In genomic region chr9:89398651-89399050, GRCh38 we compare ENCODE assay signal across 19 cellular contexts.
DNase-seq lines count a peak whose midpoint lies in the region; ATAC-seq and TF ChIP-seq lines count a peak whose summit lies in the region.
"Had no signal": no experiment of that assay in that cellular context is flagged by ENCODE, and none has a peak within 500 bp of the region (broad histone marks: within the 10 kb centered on the region; RNA-seq: fewer than 3 reads in every experiment).

No MANE protein-coding gene starts in this region.

- POLR2A ChIA-PET in activated CD8-positive, alpha-beta T cell treated with anti-CD3 and anti-CD28 coated beads for 36 hours (lab: Charles Lee): interaction anchor here (0.7 to 1.1 kb wide), 5 partner anchors 10 to 137 kb away, joined by 3 to 4 read pairs (median 3); no protein-coding TSS in a partner anchor
- POLR2A ChIA-PET in activated CD8-positive, alpha-beta T cell treated with anti-CD3 and anti-CD28 coated beads, Interleukin-2, amount 10 ng/mL, durations not matched to agents 7 days and 5 days (lab: Charles Lee): interaction anchor here (0.9 kb wide), 1 partner anchor 11 kb away, joined by 3 read pairs; no protein-coding TSS in a partner anchor
- POLR2A ChIA-PET in T-cell (lab: Charles Lee): interaction anchor here (0.6 kb wide), 2 partner anchors 56 to 84 kb away, joined by 3 read pairs; no protein-coding TSS in a partner anchor

- H3K9me3 Mint-ChIP-seq in activated CD8-positive, alpha-beta T cell treated with anti-CD3 and anti-CD28 coated beads for 36 hours: no peaks in the 10 kb centered on the region
- H3K9me3 Mint-ChIP-seq in activated CD8-positive, alpha-beta T cell treated with anti-CD3 and anti-CD28 coated beads, Interleukin-2, amount 10 ng/mL, durations not matched to agents 7 days and 5 days (ENCODE audit: insufficient read depth): no peaks in the 10 kb centered on the region
- peaks cover 0 to 3% (median 0%) of the 10 kb centered on the region in 7 donors for H3K9me3 Mint-ChIP-seq in CD14-positive monocyte
- no peaks in the 10 kb centered on the region for H3K9me3 Mint-ChIP-seq in nephron progenitor cell
- no peaks in the 10 kb centered on the region for H3K9me3 Mint-ChIP-seq in T-cell
- H3K9me3 Mint-ChIP-seq: CD4-positive, CD25-positive, alpha-beta regulatory T cell had no signal

- ATAC-seq in activated CD8-positive, alpha-beta T cell treated with anti-CD3 and anti-CD28 coated beads for 36 hours: no peak
- ATAC-seq in activated CD8-positive, alpha-beta T cell treated with anti-CD3 and anti-CD28 coated beads, Interleukin-2, amount 10 ng/mL, durations not matched to agents 7 days and 5 days: no peak
- ATAC-seq in left ventricle myocardium superior: no peak
- ATAC-seq in T-cell (replicated peaks in 1 of 4): no peak
- ATAC-seq: A549, HepG2 had no signal

- TF ChIP-seq CTCF in activated CD8-positive, alpha-beta T cell treated with anti-CD3 and anti-CD28 coated beads for 36 hours (IDR thresholded peaks at IDR 0.05): no peak
- TF ChIP-seq CTCF in CD14-positive monocyte (IDR thresholded peaks at IDR 0.05): no peak
- TF ChIP-seq CTCF in NB4 (IDR thresholded peaks at IDR 0.05; ENCODE audit: low read depth, low read length): no peak
- no peak for TF ChIP-seq CTCF in nephron progenitor cell (IDR thresholded peaks at IDR 0.05)

- DNase-seq in activated CD8-positive, alpha-beta T cell treated with anti-CD3 and anti-CD28 coated beads for 36 hours: no peak
- no peak for DNase-seq in activated CD8-positive, alpha-beta T cell treated with anti-CD3 and anti-CD28 coated beads, Interleukin-2, amount 10 ng/mL, durations not matched to agents 7 days and 5 days
- DNase-seq in CD14-positive monocyte (ENCODE audit: low spot score): no peak
- peak; percentile 75 for DNase-seq in NB4 (ENCODE audit: low read depth)
- DNase-seq in nephron progenitor cell: no peak
- DNase-seq in erythroblast (lab: John Stamatoyannopoulos, UW): no peak
- DNase-seq in left ventricle myocardium superior: no peak
- no peak for DNase-seq in T-cell
- DNase-seq: Calu3; CD4-positive, CD25-positive, alpha-beta regulatory T cell; DMS53; NCI-H1105 treated with DMSO at 0.1 percent for 48 hours; NCI-H1694 treated with DMSO at 0.1 percent for 48 hours; NCI-H2107; NCI-H226; NCI-H524 treated with DMSO at 0.1 percent for 48 hours; Right ventricle myocardium superior had no signal

- H3K27me3 Mint-ChIP-seq in activated CD8-positive, alpha-beta T cell treated with anti-CD3 and anti-CD28 coated beads for 36 hours: no peaks in the 10 kb centered on the region
- H3K27me3 Mint-ChIP-seq in activated CD8-positive, alpha-beta T cell treated with anti-CD3 and anti-CD28 coated beads, Interleukin-2, amount 10 ng/mL, durations not matched to agents 7 days and 5 days (ENCODE audit: low read depth): no peaks in the 10 kb centered on the region
- peaks cover 0 to 6% (median 0%) of the 10 kb centered on the region in 3 donors for H3K27me3 Mint-ChIP-seq in CD14-positive monocyte (ENCODE audit: low read depth in 3 of 3)
- H3K27me3 Mint-ChIP-seq in nephron progenitor cell (ENCODE audit: low read depth, poor library complexity): no peaks in the 10 kb centered on the region
- no peaks in the 10 kb centered on the region for H3K27me3 Mint-ChIP-seq in T-cell
- H3K27me3 Mint-ChIP-seq: CD4-positive, CD25-positive, alpha-beta regulatory T cell had no signal

- TF ChIP-seq POLR2A in NB4 (IDR thresholded peaks at IDR 0.05; ENCODE audit: extremely low read depth, insufficient read length) (no peak), erythroblast (IDR thresholded peaks at IDR 0.05; ENCODE audit: low read length) (no peak)

- CTCF ChIA-PET in activated CD8-positive, alpha-beta T cell treated with anti-CD3 and anti-CD28 coated beads for 36 hours (lab: Charles Lee): interaction anchor here (1.0 kb wide), 1 partner anchor 150 kb away, joined by 4 read pairs; no protein-coding TSS in a partner anchor
- CTCF ChIA-PET in activated CD8-positive, alpha-beta T cell treated with anti-CD3 and anti-CD28 coated beads, Interleukin-2, amount 10 ng/mL, durations not matched to agents 7 days and 5 days (lab: Charles Lee): interaction anchor here (1.3 to 1.6 kb wide), 2 partner anchors 20 to 150 kb away, joined by 3 to 7 read pairs; no protein-coding TSS in a partner anchor
- CTCF ChIA-PET in T-cell (lab: Charles Lee): interaction anchor here in 1 of 2 donors (0.6 kb wide), 1 partner anchor 11 kb away, joined by 3 read pairs; no protein-coding TSS in a partner anchor

- no peak overlapping the region for H3K4me3 Mint-ChIP-seq in activated CD8-positive, alpha-beta T cell treated with anti-CD3 and anti-CD28 coated beads for 36 hours
- H3K4me3 Mint-ChIP-seq in activated CD8-positive, alpha-beta T cell treated with anti-CD3 and anti-CD28 coated beads, Interleukin-2, amount 10 ng/mL, durations not matched to agents 7 days and 5 days: no peak overlapping the region
- H3K4me3 Mint-ChIP-seq in CD14-positive monocyte (no peak overlapping the region), nephron progenitor cell (no peak overlapping the region), T-cell (no peak overlapping the region)
- H3K4me3 Mint-ChIP-seq: CD4-positive, CD25-positive, alpha-beta regulatory T cell had no signal

- H3K27ac Mint-ChIP-seq in activated CD8-positive, alpha-beta T cell treated with anti-CD3 and anti-CD28 coated beads for 36 hours: peak overlapping the region; percentile 52
- H3K27ac Mint-ChIP-seq in activated CD8-positive, alpha-beta T cell treated with anti-CD3 and anti-CD28 coated beads, Interleukin-2, amount 10 ng/mL, durations not matched to agents 7 days and 5 days: no peak overlapping the region
- H3K27ac Mint-ChIP-seq in CD14-positive monocyte (peak overlapping the region; percentile 47 to 96 (median 80)), nephron progenitor cell (peak overlapping the region; percentile 62), T-cell (peak overlapping the region in 1 of 2 donors; percentile 29)

- peaks cover 85% of the 10 kb centered on the region for H3K36me3 Mint-ChIP-seq in activated CD8-positive, alpha-beta T cell treated with anti-CD3 and anti-CD28 coated beads for 36 hours (ENCODE audit: low read depth)
- peaks cover 83% of the 10 kb centered on the region for H3K36me3 Mint-ChIP-seq in activated CD8-positive, alpha-beta T cell treated with anti-CD3 and anti-CD28 coated beads, Interleukin-2, amount 10 ng/mL, durations not matched to agents 7 days and 5 days (ENCODE audit: low read depth)
- H3K36me3 Mint-ChIP-seq in CD14-positive monocyte (peaks cover 78 to 89% of the 10 kb centered on the region in 2 donors), nephron progenitor cell (ENCODE audit: low read depth) (peaks cover 39% of the 10 kb centered on the region), T-cell (peaks cover 65% of the 10 kb centered on the region)

- peaks cover 27% of the 10 kb centered on the region for H3K4me1 Mint-ChIP-seq in activated CD8-positive, alpha-beta T cell treated with anti-CD3 and anti-CD28 coated beads for 36 hours (ENCODE audit: low read depth)
- peaks cover 35% of the 10 kb centered on the region for H3K4me1 Mint-ChIP-seq in activated CD8-positive, alpha-beta T cell treated with anti-CD3 and anti-CD28 coated beads, Interleukin-2, amount 10 ng/mL, durations not matched to agents 7 days and 5 days (ENCODE audit: low read depth)
- peaks cover 58% of the 10 kb centered on the region for H3K4me1 Mint-ChIP-seq in CD14-positive monocyte
- peaks cover 23% of the 10 kb centered on the region for H3K4me1 Mint-ChIP-seq in nephron progenitor cell
- peaks cover 20 to 24% (median 22%) of the 10 kb centered on the region in 3 donors for H3K4me1 Mint-ChIP-seq in T-cell

- intact Hi-C loops in activated CD8-positive, alpha-beta T cell treated with anti-CD3 and anti-CD28 coated beads for 36 hours (cut with micrococcal nuclease): no loop called here
- intact Hi-C loops in CD14-positive monocyte (cut with micrococcal nuclease) (loop anchor here in 1 of 2 donors (2.0 kb wide), 1 partner anchor 50 kb away; no protein-coding TSS in a partner anchor), left ventricle myocardium superior (cut with micrococcal nuclease) (no loop called here)

- no peak overlapping the region for H3K4me3 ChIP-seq in NB4 (ENCODE audit: low read depth, low read length)
- H3K4me3 ChIP-seq: A549 had no signal
